27 cellular contexts compared by ENCODE assay signal in genomic region chr3:38316356-38317185, GRCh38. TPM values are rescaled to one million over a fixed set of nuclear protein-coding genes. Genes with fewer than 3 reads are reported as not detected.
A peak's percentile ranks its signal among the peaks of the same experiment; 100 is the strongest.
DNase-seq lines count a peak whose midpoint lies in the region; ATAC-seq, FAIRE-seq and TF ChIP-seq lines count a peak whose summit lies in the region.
"Had no signal": no experiment of that assay in that cellular context is flagged by ENCODE, and none has a peak within 500 bp of the region (broad histone marks: within the 10 kb centered on the region; RNA-seq: fewer than 3 reads in every experiment).

No MANE protein-coding gene starts in this region.

- no peak overlapping the region for H2BK15ac ChIP-seq in neuronal stem cell (ENCODE audit: low read length)

- no peak for TF ChIP-seq POLR2A in gastroesophageal sphincter (IDR thresholded peaks at IDR 0.05)
- TF ChIP-seq POLR2A in GM12891 (IDR thresholded peaks at IDR 0.05; ENCODE audit: low read depth, low read length) = no peak

- H3K18ac ChIP-seq in neuronal stem cell (ENCODE audit: low read length) = no peak overlapping the region

- H3K27ac ChIP-seq in gastroesophageal sphincter (no peak overlapping the region), neuronal stem cell (replicated peaks; ENCODE audit: low read length) (no peak overlapping the region), small intestine (ENCODE audit: low read depth in 1 of 2, low read length in 1 of 2) (no peak overlapping the region)
- H3K27ac ChIP-seq: 22Rv1; A549; BLaER1 treated with 17β-estradiol and CSF1 and Interleukin-3, amounts not matched to agents 10 nM and 100 nM had no signal

- TF ChIP-seq EP300 in gastroesophageal sphincter (IDR thresholded peaks at IDR 0.05) = no peak

- no peak overlapping the region for H3K4ac ChIP-seq in neuronal stem cell (ENCODE audit: low read length)

- H2BK5ac ChIP-seq in neuronal stem cell (ENCODE audit: low read length) = no peak overlapping the region

- H3K4me3 ChIP-seq in gastroesophageal sphincter = no peak overlapping the region
- no peak overlapping the region for H3K4me3 ChIP-seq in neuronal stem cell (ENCODE audit: low read length in 2 of 2)
- H3K4me3 ChIP-seq in small intestine (ENCODE audit: low read depth in 1 of 2, low read length in 2 of 2) = no peak overlapping the region
- H3K4me3 ChIP-seq: A549; BLaER1 treated with 17β-estradiol and CSF1 and Interleukin-3, amounts not matched to agents 10 nM and 100 nM; GM12878; HAP-1 had no signal

- H4K91ac ChIP-seq in neuronal stem cell (ENCODE audit: low read depth, low read length, poor library complexity) = no peak overlapping the region

- ATAC-seq in gastroesophageal sphincter = peak; percentile 12
- no peak for ATAC-seq in sciatic nerve
- ATAC-seq: GM12878 had no signal

- intact Hi-C loops in sciatic nerve (cut with DNase I) = no loop called here

- peak overlapping the region; percentile 54 for H2AFZ ChIP-seq in neuronal stem cell (ENCODE audit: low read length)

- H3K27me3 ChIP-seq in gastroesophageal sphincter = no peaks in the 10 kb centered on the region
- peaks cover 0 to 9% (median 0%) of the 10 kb centered on the region in 3 experiments for H3K27me3 ChIP-seq in neuronal stem cell (ENCODE audit: control insufficient read depth in 3 of 3, insufficient read depth in 3 of 3, low read depth in 1 of 3, low read length in 3 of 3)
- H3K27me3 ChIP-seq in small intestine (ENCODE audit: control insufficient read depth in 2 of 2, insufficient read depth in 2 of 2, low read length in 2 of 2) = no peaks in the 10 kb centered on the region
- H3K27me3 ChIP-seq: BE2C; BLaER1 treated with 17β-estradiol and CSF1 and Interleukin-3, amounts not matched to agents 10 nM and 100 nM had no signal

- no peaks in the 10 kb centered on the region for H3K79me1 ChIP-seq in neuronal stem cell (ENCODE audit: low read depth, low read length)

- no peak for TF ChIP-seq CTCF in gastroesophageal sphincter (IDR thresholded peaks at IDR 0.05)

- no peak overlapping the region for H3K9ac ChIP-seq in neuronal stem cell (ENCODE audit: low read depth, low read length, poor library complexity)
- H3K9ac ChIP-seq: BLaER1 treated with 17β-estradiol and CSF1 and Interleukin-3, amounts not matched to agents 10 nM and 100 nM had no signal

- no peaks in the 10 kb centered on the region for H3K36me3 ChIP-seq in gastroesophageal sphincter
- no peaks in the 10 kb centered on the region for H3K36me3 ChIP-seq in neuronal stem cell (replicated peaks in 1 of 2; ENCODE audit: control insufficient read depth in 2 of 2, insufficient read depth in 2 of 2, low read length in 2 of 2)
- H3K36me3 ChIP-seq in small intestine (ENCODE audit: control insufficient read depth in 2 of 2, insufficient read depth in 2 of 2, low read length in 2 of 2) = no peaks in the 10 kb centered on the region
- H3K36me3 ChIP-seq: BE2C; BLaER1 treated with 17β-estradiol and CSF1 and Interleukin-3, amounts not matched to agents 10 nM and 100 nM; HAP-1 had no signal

- H3K14ac ChIP-seq in neuronal stem cell (ENCODE audit: low read length) = peak overlapping the region; percentile 2

- no peaks in the 10 kb centered on the region for H3K9me3 ChIP-seq in gastroesophageal sphincter
- H3K9me3 ChIP-seq in neuronal stem cell (replicated peaks in 1 of 2; ENCODE audit: control insufficient read depth in 2 of 2, insufficient read depth in 1 of 2, low read depth in 1 of 2, low read length in 2 of 2) = no peaks in the 10 kb centered on the region
- no peaks in the 10 kb centered on the region for H3K9me3 ChIP-seq in small intestine (ENCODE audit: control insufficient read depth, low read depth)
- H3K9me3 ChIP-seq: A549, BE2C, HAP-1 had no signal

- DNase-seq in activated CD8-positive, alpha-beta memory T cell treated with anti-CD3 and anti-CD28 coated beads, Interleukin-2, amount 50 U/mL, for 48 hours = peak; percentile 42
- no peak for DNase-seq in activated CD8-positive, alpha-beta memory T cell treated with anti-CD3 and anti-CD28 coated beads, Interleukin-2, amount 50 U/mL, for 4 hours
- DNase-seq in neuronal stem cell (ENCODE audit: low spot score) (no peak), small intestine (peak; percentile 41), GM12891 (ENCODE audit: insufficient read length, low spot score) (no peak), sciatic nerve (ENCODE audit: low spot score) (no peak), 8988T (no peak)
- DNase-seq: ACHN; AML-193; BE2C; CD4-positive, alpha-beta T cell; CD8-positive, alpha-beta memory T cell; DMS 273 treated with DMSO at 0.1 percent for 48 hours; DMS79; GDM1; GOT3; HFFc6 had no signal

- no peak overlapping the region for H4K8ac ChIP-seq in neuronal stem cell (ENCODE audit: low read depth, low read length)

- FAIRE-seq in small intestine (lab: Jason Lieb, UNC) (no peak), GM12891 (lab: Jason Lieb, UNC) (no peak)
- FAIRE-seq: A549, D721Med, GM12878, GM18507, H54 had no signal

- H3K23ac ChIP-seq in neuronal stem cell (ENCODE audit: low read depth, low read length, poor library complexity) = no peak overlapping the region

- peak overlapping the region; percentile 33 for H2AK5ac ChIP-seq in neuronal stem cell (ENCODE audit: low read depth, low read length)

- no peak overlapping the region for H3K4me2 ChIP-seq in neuronal stem cell (ENCODE audit: insufficient read depth, low read length, poor library complexity, severe bottlenecking)
- H3K4me2 ChIP-seq: A549; BLaER1 treated with 17β-estradiol and CSF1 and Interleukin-3, amounts not matched to agents 10 nM and 100 nM had no signal

- H2BK12ac ChIP-seq in neuronal stem cell (ENCODE audit: low read length) = peak overlapping the region; percentile 14

- no peaks in the 10 kb centered on the region for H3K4me1 ChIP-seq in gastroesophageal sphincter
- peaks cover 4 to 5% of the 10 kb centered on the region in 2 donors for H3K4me1 ChIP-seq in neuronal stem cell (ENCODE audit: control insufficient read depth in 2 of 2, insufficient read depth in 1 of 2, low read depth in 1 of 2, low read length in 2 of 2)
- peaks cover 0 to 2% of the 10 kb centered on the region in 2 donors for H3K4me1 ChIP-seq in small intestine (ENCODE audit: control insufficient read depth in 2 of 2, insufficient read depth in 1 of 2, low read depth in 1 of 2, low read length in 1 of 2)
- H3K4me1 ChIP-seq: A549, BE2C, HAP-1 had no signal

- H2BK120ac ChIP-seq in neuronal stem cell (ENCODE audit: low read depth, low read length) = no peak overlapping the region

- 66 to 100% methylated on average over 1 to 7 of the region's 22 CpGs for WGBS in gastroesophageal sphincter (ENCODE audit: low coverage in 1 of 2), 2 donors
- no CpG with 5 or more reads among the region's 22 CpGs for WGBS in neuronal stem cell (ENCODE audit: extremely low coverage in 2 of 2, insufficient read length in 2 of 2, insufficient replicate concordance in 1 of 2), 2 donors
- 58 to 76% (median 61%) methylated on average over 22 of the region's 22 CpGs for WGBS in small intestine, 3 donors

TF ChIP-seq in GM12891, 5 proteins besides CTCF, POLR2A, EP300 and RAD21:
- TF ChIP-seq TAF1 (IDR thresholded peaks at IDR 0.05; ENCODE audit: low read depth, low read length) (no peak), POLR2AphosphoS5 (IDR thresholded peaks at IDR 0.05; ENCODE audit: low read depth, low read length) (no peak), POU2F2 (IDR thresholded peaks at IDR 0.05; ENCODE audit: low read depth, low read length) (no peak), PAX5 (IDR thresholded peaks at IDR 0.05; ENCODE audit: insufficient read depth, low read length, severe bottlenecking) (no peak), SPI1 (IDR thresholded peaks at IDR 0.05; ENCODE audit: low read depth, low read length) (no peak)

RNA-seq across cellular contexts. Expression of gene XYLB, which starts 30.0 kb away (rescaled TPM):
- total RNA-seq in gastroesophageal sphincter (1 to 10 TPM in 3 of 4 donors, under 1 TPM in 1; 0.87 to 2.2 (median 1.8) TPM), sciatic nerve (5.3 TPM)
- polyA plus RNA-seq in neuronal stem cell (2013, experiment 1 of 2) = 1.5 TPM
- 1.1 TPM for polyA plus RNA-seq in neuronal stem cell (2013, experiment 2 of 2)
- polyA plus RNA-seq in small intestine = 1 to 10 TPM; 4.3 to 6.9 (median 4.9) TPM
- 1.2 TPM for polyA plus RNA-seq in GM12891 (2012; ENCODE audit: low read depth, missing spikeins)

RNA-seq across cellular contexts. Expression of gene SLC22A14, which starts 34.5 kb away (rescaled TPM):
- total RNA-seq in gastroesophageal sphincter (under 1 TPM in 1 of 4 donors, not detected in 3; 0.13 TPM), sciatic nerve (0.13 TPM)
- polyA plus RNA-seq in neuronal stem cell (2013, experiment 1 of 2) = 0.03 TPM
- polyA plus RNA-seq in neuronal stem cell (2013, experiment 2 of 2) = not detected
- polyA plus RNA-seq in small intestine = under 1 TPM in 2 of 3 donors, not detected in 1; 0.04 to 0.27 TPM
- polyA plus RNA-seq in GM12891 (2012; ENCODE audit: low read depth, missing spikeins) = not detected
- total RNA-seq: CD8-positive, alpha-beta memory T cell; GM12878 had no signal
- polyA plus RNA-seq: CD14-positive monocyte; CD8-positive, alpha-beta memory T cell; GM12878 had no signal

RNA-seq across cellular contexts. Expression of gene SLC22A13, which starts 51.0 kb away (rescaled TPM):
- total RNA-seq in gastroesophageal sphincter (1 to 10 TPM in 1 of 4 donors, under 1 TPM in 3; 0.16 to 1.3 (median 0.69) TPM), sciatic nerve (0.98 TPM)
- polyA plus RNA-seq in neuronal stem cell (2013, experiment 1 of 2) = 0.03 TPM
- polyA plus RNA-seq in neuronal stem cell (2013, experiment 2 of 2) = not detected
- polyA plus RNA-seq in small intestine = under 1 TPM in 1 of 3 donors, not detected in 2; 0.15 TPM
- not detected for polyA plus RNA-seq in GM12891 (2012; ENCODE audit: low read depth, missing spikeins)
- polyA plus RNA-seq: CD14-positive monocyte had no signal

Comparison
In these comparisons a context has a peak if more than half of its experiments do, and no peak if none do; other contexts are left out.
1. DNase-seq: peak in activated CD8-positive, alpha-beta memory T cell treated with anti-CD3 and anti-CD28 coated beads, Interleukin-2, amount 50 U/mL, for 48 hours (single experiment) and small intestine (single experiment); none in activated CD8-positive, alpha-beta memory T cell treated with anti-CD3 and anti-CD28 coated beads, Interleukin-2, amount 50 U/mL, for 4 hours (single experiment), neuronal stem cell (single experiment), GM12891 (single experiment), sciatic nerve (single experiment) and 8988T (single experiment).